12 cellular contexts compared by ENCODE assay signal in the genomic region with DNA sequence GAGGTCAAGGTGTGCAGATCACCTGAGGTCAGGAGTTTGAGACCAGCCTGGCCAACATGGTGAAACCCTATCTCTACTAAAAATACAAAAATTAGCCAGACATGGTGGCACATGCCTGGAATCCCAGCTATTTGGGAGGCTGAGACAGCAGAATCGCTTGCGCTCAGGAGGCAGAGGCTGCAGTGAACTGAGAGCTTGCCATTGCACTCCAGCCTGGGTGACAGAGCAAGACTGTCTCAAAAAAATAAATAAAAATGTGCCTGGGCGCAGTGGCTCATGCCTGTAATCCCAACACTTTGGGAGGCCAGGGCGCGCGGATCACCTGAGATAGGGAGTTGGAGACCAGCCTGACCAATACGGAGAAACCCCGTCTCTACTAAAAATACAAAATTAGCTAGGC. TPM values are rescaled to one million over a fixed set of nuclear protein-coding genes. Genes with fewer than 3 reads are reported as not detected.
DNase-seq lines count a peak whose midpoint lies in the region; ATAC-seq and TF ChIP-seq lines count a peak whose summit lies in the region.
"Not testable (repeated sequence)": the region's sequence is repeated elsewhere in the genome, so short reads cannot be mapped to it uniquely, and the experiment has no call there.
"Had no signal": no experiment of that assay in that cellular context is flagged by ENCODE, and none has a peak within 500 bp of the region (broad histone marks: within the 10 kb centered on the region; RNA-seq: fewer than 3 reads in every experiment).

No MANE protein-coding gene starts in this region.

- H3K9me2 ChIP-seq in HCT116 (ENCODE audit: insufficient read depth): not testable (repeated sequence)

- not testable (repeated sequence) for H3K27me3 ChIP-seq in HCT116 (ENCODE audit: insufficient read depth, low read length); breast epithelium; prostate gland (replicated peaks; ENCODE audit: insufficient read depth)

- not testable (repeated sequence) for TF ChIP-seq CTCF in HCT116 (IDR thresholded peaks at IDR 0.05 in 2 of 3, conservative IDR thresholded peaks at IDR 0.05 in 1 of 3; ENCODE audit: borderline replicate concordance in 1 of 3, insufficient read depth in 1 of 3, low read depth in 2 of 3, low read length in 2 of 3); breast epithelium (IDR thresholded peaks at IDR 0.05); mesothelial cell of epicardium (IDR thresholded peaks at IDR 0.05; ENCODE audit: unreplicated experiment); prostate gland (IDR thresholded peaks at IDR 0.05)

- DNase-seq in HCT116 (ENCODE audit: low read depth, low spot score); T-helper 17 cell; breast epithelium (ENCODE audit: low spot score in 2 of 2); epithelial cell of prostate (ENCODE audit: low read depth, low spot score); mesothelial cell of epicardium (ENCODE audit: low spot score in 2 of 2, unreplicated experiment in 2 of 2); prostate gland (ENCODE audit: low spot score); stimulated activated effector memory CD8-positive, alpha-beta T cell treated with anti-CD3 and anti-CD28 coated beads, Interleukin-12 subunit alpha, Interleukin-12 subunit beta, amount 100 ng/mL, for 72 hours (ENCODE audit: low spot score in 2 of 2): not testable (repeated sequence)

- not testable (repeated sequence) for H3K27me3 Mint-ChIP-seq in T-helper 17 cell; mesothelial cell of epicardium (ENCODE audit: low read depth)

- ATAC-seq in HCT116; T-helper 17 cell; stimulated activated effector memory CD8-positive, alpha-beta T cell treated with anti-CD3 and anti-CD28 coated beads, Interleukin-12 subunit alpha, Interleukin-12 subunit beta, amount 100 ng/mL, for 72 hours: not testable (repeated sequence)

- peak overlapping the region; percentile 36; the same call in 1 of the 2 replicates for H3K9ac ChIP-seq in HCT116 (ENCODE audit: low read length)

- H3K4me2 ChIP-seq in HCT116 (ENCODE audit: low read length): peak overlapping the region; percentile 61

- H3K4me3 ChIP-seq in HCT116 (replicated peaks in 1 of 2; ENCODE audit: low read depth in 1 of 2, low read length in 2 of 2): peak overlapping the region in 1 of 2 experiments; percentile 31; a peak in 1 of 4 replicates
- H3K4me3 ChIP-seq in breast epithelium, prostate gland: not testable (repeated sequence)

- 94% methylated on average over 8 of the region's 8 CpGs for WGBS in prostate gland

- not testable (repeated sequence) for H3K36me3 Mint-ChIP-seq in T-helper 17 cell (ENCODE audit: low read depth); mesothelial cell of epicardium
- H3K36me3 Mint-ChIP-seq in stimulated activated effector memory CD8-positive, alpha-beta T cell treated with anti-CD3 and anti-CD28 coated beads, Interleukin-12 subunit alpha, Interleukin-12 subunit beta, amount 100 ng/mL, for 72 hours: peaks cover 44% of the 10 kb centered on the region

- H3K9me3 Mint-ChIP-seq in mesothelial cell of epicardium; stimulated activated effector memory CD8-positive, alpha-beta T cell treated with anti-CD3 and anti-CD28 coated beads, Interleukin-12 subunit alpha, Interleukin-12 subunit beta, amount 100 ng/mL, for 72 hours: not testable (repeated sequence)

- H4K20me1 ChIP-seq in HCT116 (ENCODE audit: insufficient read depth): not testable (repeated sequence)

- RAD21 ChIA-PET in HCT116 (lab: Charles Lee; ENCODE audit: low non-redundant PET in 1 of 2, low total read pairs in 2 of 2, uncharacterized antibody in 2 of 2, unreplicated experiment in 2 of 2): interaction anchor here in 1 of 2 experiments (1.5 kb wide), 1 partner anchor 76 kb away, joined by 5 read pairs; no protein-coding TSS in a partner anchor

- TF ChIP-seq RAD21 in HCT116 (IDR thresholded peaks at IDR 0.05; ENCODE audit: low read depth): not testable (repeated sequence)

- H3K79me2 ChIP-seq in HCT116 (ENCODE audit: insufficient read depth, low read length): peaks cover 49% of the 10 kb centered on the region

- not testable (repeated sequence) for H3K4me3 Mint-ChIP-seq in T-helper 17 cell; mesothelial cell of epicardium; stimulated activated effector memory CD8-positive, alpha-beta T cell treated with anti-CD3 and anti-CD28 coated beads, Interleukin-12 subunit alpha, Interleukin-12 subunit beta, amount 100 ng/mL, for 72 hours

- not testable (repeated sequence) for H3K9me3 ChIP-seq in HCT116 (ENCODE audit: control insufficient read depth in 1 of 2, insufficient read depth in 1 of 2, low read depth in 1 of 2, low read length in 2 of 2); T-helper 17 cell (ENCODE audit: control insufficient read depth, low read length, poor library complexity, severe bottlenecking); breast epithelium; prostate gland

- peaks cover 32% of the 10 kb centered on the region for H3K4me1 Mint-ChIP-seq in T-helper 17 cell
- peaks cover 32% of the 10 kb centered on the region for H3K4me1 Mint-ChIP-seq in mesothelial cell of epicardium
- H3K4me1 Mint-ChIP-seq in stimulated activated effector memory CD8-positive, alpha-beta T cell treated with anti-CD3 and anti-CD28 coated beads, Interleukin-12 subunit alpha, Interleukin-12 subunit beta, amount 100 ng/mL, for 72 hours: peaks cover 39% of the 10 kb centered on the region

- CTCF ChIA-PET in HCT116 (lab: Charles Lee): interaction anchor here (2.3 kb wide), 1 partner anchor 77 kb away, joined by 11 read pairs; no protein-coding TSS in a partner anchor

- peak overlapping the region; percentile 22; the same call in 1 of the 2 replicates for H3K27ac ChIP-seq in HCT116 (ENCODE audit: low read depth, low read length)
- H3K27ac ChIP-seq in breast epithelium: peak overlapping the region; percentile 67 to 95
- H3K27ac ChIP-seq in epithelial cell of prostate: peak overlapping the region; percentile 93
- peak overlapping the region; percentile 69 to 80 for H3K27ac ChIP-seq in prostate gland

- H3K4me1 ChIP-seq in HCT116 (ENCODE audit: control insufficient read depth in 1 of 2, insufficient read depth in 2 of 2, low read length in 2 of 2): peaks cover 27 to 55% of the 10 kb centered on the region in 2 experiments
- not testable (repeated sequence) for H3K4me1 ChIP-seq in breast epithelium; prostate gland (replicated peaks)

- H3K27ac Mint-ChIP-seq in T-helper 17 cell: peak overlapping the region; percentile 4
- H3K27ac Mint-ChIP-seq in mesothelial cell of epicardium: peak overlapping the region; percentile 85
- peak overlapping the region; percentile 1 for H3K27ac Mint-ChIP-seq in stimulated activated effector memory CD8-positive, alpha-beta T cell treated with anti-CD3 and anti-CD28 coated beads, Interleukin-12 subunit alpha, Interleukin-12 subunit beta, amount 100 ng/mL, for 72 hours

- not testable (repeated sequence) for H2AFZ ChIP-seq in HCT116 (ENCODE audit: low read depth, low read length, poor library complexity, severe bottlenecking)

- not testable (repeated sequence) for BruUV-seq in HCT116 (replicated peaks; lab: Mats Ljungman, UMichigan)

- not testable (repeated sequence) for H3K36me3 ChIP-seq in HCT116 (ENCODE audit: control insufficient read depth in 1 of 2, insufficient read depth in 2 of 2, low read length in 2 of 2); breast epithelium; prostate gland

- POLR2A ChIA-PET in HCT116 (lab: Charles Lee): not testable (repeated sequence)

- not testable (repeated sequence) for TF ChIP-seq POLR2A in HCT116 (IDR thresholded peaks at IDR 0.05; ENCODE audit: borderline replicate concordance, extremely low read depth, insufficient read depth, insufficient read length); breast epithelium (IDR thresholded peaks at IDR 0.05); prostate gland (IDR thresholded peaks at IDR 0.05)

- intact Hi-C loops in HCT116 (cut with micrococcal nuclease); breast epithelium (cut with DNase I; ENCODE audit: low total_unique reads); prostate gland (cut with DNase I): not testable (repeated sequence)

RNA-seq across cellular contexts. Expression of a gene that starts 3.3 kb away (rescaled TPM):
- 64.3 TPM for total RNA-seq in HCT116 (2021; ENCODE audit: unreplicated experiment)
- polyA plus RNA-seq in HCT116 (2012): 120 and 133 TPM in 2 replicates
- total RNA-seq in T-helper 17 cell: 10 to 100 TPM; 21.0 to 30.3 TPM
- total RNA-seq in breast epithelium: 10 to 100 TPM; 41.6 to 70.1 (median 59.4) TPM
- 26.8 to 29.0 TPM (median 27.9 TPM) in 3 replicates for total RNA-seq in mesothelial cell of epicardium
- 100 to 1,000 TPM in 1 of 2 donors, 10 to 100 TPM in 1; 32.8 to 122 TPM for total RNA-seq in prostate gland

RNA-seq across cellular contexts. Expression of a gene that starts 9.3 kb away (rescaled TPM):
- 1.9 TPM for total RNA-seq in HCT116 (2021; ENCODE audit: unreplicated experiment)
- polyA plus RNA-seq in HCT116 (2012): 1.0 and 2.0 TPM in 2 replicates
- total RNA-seq in T-helper 17 cell: 1 to 10 TPM; 4.0 to 4.3 TPM
- under 1 TPM; 0.59 to 0.98 (median 0.64) TPM for total RNA-seq in breast epithelium
- total RNA-seq in mesothelial cell of epicardium: 2.3 to 2.8 TPM (median 2.6 TPM) in 3 replicates
- total RNA-seq in prostate gland: 1 to 10 TPM in 1 of 2 donors, not detected in 1; 2.0 TPM
- total RNA-seq: H1, H7 had no signal

RNA-seq across cellular contexts. Expression of a gene that starts 19.1 kb away (rescaled TPM):
- 15.5 TPM for total RNA-seq in HCT116 (2021; ENCODE audit: unreplicated experiment)
- polyA plus RNA-seq in HCT116 (2012): 12.0 and 14.3 TPM in 2 replicates
- total RNA-seq in T-helper 17 cell: 10 to 100 TPM; 24.2 to 40.5 TPM
- total RNA-seq in breast epithelium: 10 to 100 TPM in 2 of 3 donors, 1 to 10 TPM in 1; 7.5 to 19.5 (median 15.1) TPM
- 28.0 to 31.4 TPM (median 28.2 TPM) in 3 replicates for total RNA-seq in mesothelial cell of epicardium
- total RNA-seq in prostate gland: 10 to 100 TPM; 43.5 to 54.5 TPM

RNA-seq across cellular contexts. Expression of a gene that starts 51.6 kb away (rescaled TPM):
- 37.4 TPM for total RNA-seq in HCT116 (2021; ENCODE audit: unreplicated experiment)
- 28.7 and 35.0 TPM in 2 replicates for polyA plus RNA-seq in HCT116 (2012)
- 10 to 100 TPM; 37.9 to 38.9 TPM for total RNA-seq in T-helper 17 cell
- 10 to 100 TPM; 21.0 to 30.6 (median 29.0) TPM for total RNA-seq in breast epithelium
- 52.3 to 58.5 TPM (median 56.1 TPM) in 3 replicates for total RNA-seq in mesothelial cell of epicardium
- total RNA-seq in prostate gland: 10 to 100 TPM; 25.8 to 52.5 TPM

RNA-seq across cellular contexts. Expression of a gene that starts 51.9 kb away (rescaled TPM):
- total RNA-seq in HCT116 (2021; ENCODE audit: unreplicated experiment) (0.17 TPM), T-helper 17 cell (1 to 10 TPM in 1 of 2 donors, under 1 TPM in 1; 0.52 to 1.5 TPM), breast epithelium (10 to 100 TPM in 1 of 3 donors, 1 to 10 TPM in 2; 4.5 to 12.5 (median 6.9) TPM), mesothelial cell of epicardium (12.6 to 14.5 TPM (median 13.8 TPM) in 3 replicates), prostate gland (1 to 10 TPM; 4.8 to 7.8 TPM)
- 0.12 and 0.40 TPM in 2 replicates for polyA plus RNA-seq in HCT116 (2012)
- total RNA-seq: A172; Caco-2; CD4-positive, CD25-positive, alpha-beta regulatory T cell had no signal

Comparison
In these comparisons a context has a peak if more than half of its experiments do, and no peak if none do; other contexts are left out.
1. H3K27ac ChIP-seq: peak in every context shown above with its lines; median percentile 93 in epithelial cell of prostate; 81 in breast epithelium; 74 in prostate gland; 22 in HCT116.
2. H3K27ac Mint-ChIP-seq: peak in every context shown above with its lines; median percentile 85 in mesothelial cell of epicardium; 4 in T-helper 17 cell; 1 in stimulated activated effector memory CD8-positive, alpha-beta T cell treated with anti-CD3 and anti-CD28 coated beads, Interleukin-12 subunit alpha, Interleukin-12 subunit beta, amount 100 ng/mL, for 72 hours.